ENCODE assay signal across 8 cellular contexts in genomic region chr7:102395958-102396709, GRCh38. TPM values are rescaled to one million over a fixed set of nuclear protein-coding genes. Genes with fewer than 3 reads are reported as not detected.
DNase-seq lines count a peak whose midpoint lies in the region; ATAC-seq and TF ChIP-seq lines count a peak whose summit lies in the region.

PRKRIP1 (plus strand) TSS chr7:102396363; CDS start chr7:102396412, 49 bp downstream.

- H3K27ac ChIP-seq in adrenal gland: peak within 1 kb of the TSS; percentile 69 to 92 (median 86)
- H3K27ac ChIP-seq in upper lobe of left lung: peak within 1 kb of the TSS; percentile 80 to 88 (median 86)

- no peak for TF ChIP-seq CTCF in GM13977 (IDR thresholded peaks at IDR 0.05; ENCODE audit: extremely low read depth, insufficient read depth, missing control alignments)
- no peak for TF ChIP-seq CTCF in adrenal gland (IDR thresholded peaks at IDR 0.05)
- no peak for TF ChIP-seq CTCF in upper lobe of left lung (IDR thresholded peaks at IDR 0.05)

- intact Hi-C loops in T-helper 1 cell treated with Interleukin-12 subunit alpha and Interleukin-12 subunit beta and Interleukin-4 antibody, amounts not matched to agents 30 ng/mL and 1 ng/mL, for 36 hours (cut with micrococcal nuclease): loop anchor here (1.0 to 2.0 kb wide), 5 partner anchors 21 to 110 kb away; partner anchors contain the start of genes ALKBH4, LRWD1 and SH2B2
- intact Hi-C loops in adrenal gland (cut with DNase I): no loop called here
- intact Hi-C loops in left cardiac atrium (cut with DNase I): no loop called here
- intact Hi-C loops in posterior vena cava (cut with DNase I): no loop called here

- H3K27me3 ChIP-seq in adrenal gland (no peaks in the 10 kb centered on the region), upper lobe of left lung (no peaks in the 10 kb centered on the region)

- H3K9me3 ChIP-seq in adrenal gland (replicated peaks in 1 of 3): no peaks in the 10 kb centered on the region
- H3K9me3 ChIP-seq in upper lobe of left lung: no peaks in the 10 kb centered on the region

- no peak for TF ChIP-seq EP300 in upper lobe of left lung (IDR thresholded peaks at IDR 0.05)

- H3K4me3 ChIP-seq in adrenal gland: peak within 1 kb of the TSS; percentile 57 to 80 (median 70)
- peak within 1 kb of the TSS; percentile 72 to 83 (median 78) for H3K4me3 ChIP-seq in upper lobe of left lung

- in situ Hi-C loops in GM13977 (cut with MboI; ENCODE audit: low pct_unique_long_range_greater_than_20kb, low sequenced_read_pairs, unreplicated experiment): loop anchor here (10.0 kb wide), 1 partner anchor 851 kb away; no protein-coding TSS in a partner anchor

- DNase-seq in GM13977 (ENCODE audit: low spot score) (peak; percentile 92), NCI-H1694 (lab: John Stamatoyannopoulos, UW) (peak; percentile 89), adrenal gland (peak; percentile 82 to 97 (median 92)), left cardiac atrium (peak; percentile 84), posterior vena cava (ENCODE audit: low spot score) (peak; percentile 92), upper lobe of left lung (peak; percentile 93 to 94)

- TF ChIP-seq POLR2A in adrenal gland (IDR thresholded peaks at IDR 0.05): peak; percentile 26 to 86
- TF ChIP-seq POLR2A in upper lobe of left lung (IDR thresholded peaks at IDR 0.05): peak in 3 of 4 donors; percentile 44 to 72 (median 48)

- H3K4me1 ChIP-seq in adrenal gland (replicated peaks in 1 of 2): peaks cover 7 to 10% of the 10 kb centered on the region in 2 donors
- peaks cover 9 to 20% (median 14%) of the 10 kb centered on the region in 4 donors for H3K4me1 ChIP-seq in upper lobe of left lung

- H3K36me3 ChIP-seq in adrenal gland (replicated peaks in 1 of 2) (peaks cover 0 to 25% of the 10 kb centered on the region in 2 donors), upper lobe of left lung (peaks cover 3 to 30% (median 23%) of the 10 kb centered on the region in 4 donors)

- peak; percentile 98 for ATAC-seq in HG02884 (IDR thresholded peaks at IDR 0.05; ENCODE audit: unreplicated experiment)
- peak; percentile 94 to 95 for ATAC-seq in left cardiac atrium
- peak; percentile 94 to 97 for ATAC-seq in upper lobe of left lung (ENCODE audit: low FRiP score in 2 of 2)

- 0% methylated on average over 15 to 55 of the region's 57 CpGs for WGBS in adrenal gland, 4 donors
- 0 to 1% methylated on average over 25 to 37 of the region's 57 CpGs for WGBS in upper lobe of left lung, 2 donors

RNA-seq across cellular contexts. Expression of gene PRKRIP1, which starts in this region (rescaled TPM):
- 27.1 and 27.4 TPM in 2 replicates for total RNA-seq in T-helper 1 cell treated with Interleukin-12 subunit alpha and Interleukin-12 subunit beta and Interleukin-4 antibody, amounts not matched to agents 30 ng/mL and 1 ng/mL, for 36 hours
- 10 to 100 TPM; 19.4 to 54.7 (median 31.1) TPM for total RNA-seq in adrenal gland
- 100 to 1,000 TPM in 1 of 3 donors, 10 to 100 TPM in 2; 27.7 to 114 (median 65.9) TPM for polyA plus RNA-seq in adrenal gland
- 10 to 100 TPM; 12.9 to 19.7 TPM for total RNA-seq in left cardiac atrium
- 10 to 100 TPM; 13.8 to 13.9 TPM for total RNA-seq in posterior vena cava
- total RNA-seq in upper lobe of left lung: 10 to 100 TPM; 17.8 to 80.7 (median 23.0) TPM

Comparison
In these comparisons a context has a peak if more than half of its experiments do, and no peak if none do; other contexts are left out.
1. Peak in every context shown above with its lines: DNase-seq, ATAC-seq, H3K4me3 ChIP-seq and H3K27ac ChIP-seq.